ENCODE assay signal across 23 cellular contexts in genomic region chr1:183283286-183283685, GRCh38.
A peak's percentile ranks its signal among the peaks of the same experiment; 100 is the strongest.
DNase-seq lines count a peak whose midpoint lies in the region; ATAC-seq and TF ChIP-seq lines count a peak whose summit lies in the region.
"Had no signal": no experiment of that assay in that cellular context is flagged by ENCODE, and none has a peak within 500 bp of the region (broad histone marks: within the 10 kb centered on the region; RNA-seq: fewer than 3 reads in every experiment).

No MANE protein-coding gene starts in this region.

- H3K4me3 ChIP-seq in heart left ventricle (no peak overlapping the region), epithelial cell of esophagus (ENCODE audit: low read length) (no peak overlapping the region), uterus (no peak overlapping the region), spleen (no peak overlapping the region)
- H3K4me3 ChIP-seq: BLaER1, HAP-1, skin epidermis had no signal

- TF ChIP-seq POLR2A in heart left ventricle (IDR thresholded peaks at IDR 0.05): no peak
- no peak for TF ChIP-seq POLR2A in uterus (IDR thresholded peaks at IDR 0.05)
- no peak for TF ChIP-seq POLR2A in spleen (IDR thresholded peaks at IDR 0.05)

- DNase-seq in heart left ventricle: no peak
- no peak for DNase-seq in Right ventricle myocardium inferior (ENCODE audit: missing footprints)
- DNase-seq in epithelial cell of esophagus (ENCODE audit: low read depth): peak; percentile 72
- DNase-seq in myocyte (ENCODE audit: low read depth): peak; percentile 76
- DNase-seq in uterus: no peak
- DNase-seq in midbrain (lab: John Stamatoyannopoulos, UW): no peak
- DNase-seq in DMS53 (lab: John Stamatoyannopoulos, UW): no peak
- DNase-seq in spleen: no peak
- DNase-seq: ACHN; activated CD4-positive, alpha-beta T cell treated with anti-CD3 and anti-CD28 coated beads for 1 hour; activated CD8-positive, alpha-beta T cell treated with anti-CD3 and anti-CD28 coated beads, Interleukin-2, amount 10 ng/mL, durations not matched to agents 7 days and 5 days; activated effector memory CD4-positive, alpha-beta T cell treated with Interleukin-2 at 50 U/mL for 16 hours; activated naive CD8-positive, alpha-beta T cell treated with anti-CD3 and anti-CD28 coated beads, Interleukin-2, amount 10 ng/mL, durations not matched to agents 7 days and 5 days; activated T-cell treated with anti-CD3 and anti-CD28 coated beads for 4 hours; COR-L47; NCI-H1092; NCI-H2029 treated with DMSO at 0.1 percent for 48 hours; NCI-H446; stimulated activated CD4-positive, alpha-beta T cell treated with anti-CD3 and anti-CD28 coated beads, Interleukin-2, amount 100 ng/mL, for 24 hours had no signal

- peaks cover 0 to under 1% (median 0%) of the 10 kb centered on the region in 12 donors for H3K9me3 ChIP-seq in heart left ventricle
- H3K9me3 ChIP-seq in uterus: no peaks in the 10 kb centered on the region
- H3K9me3 ChIP-seq in spleen: no peaks in the 10 kb centered on the region
- H3K9me3 ChIP-seq: BLaER1, HAP-1 had no signal

- H3K27ac ChIP-seq in heart left ventricle (peak overlapping the region in 11 of 12 donors; percentile 14 to 94 (median 83)), uterus (peak overlapping the region; percentile 77 to 82), spleen (no peak overlapping the region)
- H3K27ac ChIP-seq: BLaER1 had no signal

- no peaks in the 10 kb centered on the region for H3K27me3 ChIP-seq in heart left ventricle
- H3K27me3 ChIP-seq in uterus: no peaks in the 10 kb centered on the region
- H3K27me3 ChIP-seq in spleen (replicated peaks in 1 of 7): peaks cover 0 to 11% (median 0%) of the 10 kb centered on the region in 7 donors
- H3K27me3 ChIP-seq: BLaER1 had no signal

- ATAC-seq in heart left ventricle: no peak
- no peak for ATAC-seq in Right ventricle myocardium inferior
- ATAC-seq: activated CD8-positive, alpha-beta T cell treated with anti-CD3 and anti-CD28 coated beads, Interleukin-2, amount 10 ng/mL, durations not matched to agents 7 days and 5 days; stimulated activated effector memory CD8-positive, alpha-beta T cell treated with anti-CD3 and anti-CD28 coated beads, Interleukin-12 subunit alpha, Interleukin-12 subunit beta, amount 100 ng/mL, for 72 hours had no signal

- TF ChIP-seq CTCF in heart left ventricle (IDR thresholded peaks at IDR 0.05): no peak
- no peak for TF ChIP-seq CTCF in epithelial cell of esophagus (IDR thresholded peaks at IDR 0.05; ENCODE audit: insufficient read depth, low read depth, low read length, missing control alignments)
- no peak for TF ChIP-seq CTCF in uterus (IDR thresholded peaks at IDR 0.05)
- no peak for TF ChIP-seq CTCF in spleen (IDR thresholded peaks at IDR 0.05 in 8 of 11, conservative IDR thresholded peaks at IDR 0.05 in 3 of 11)

- H3K4me1 ChIP-seq in heart left ventricle: peaks cover 0 to 74% (median 60%) of the 10 kb centered on the region in 12 donors
- peaks cover 0 to 4% of the 10 kb centered on the region in 2 donors for H3K4me1 ChIP-seq in uterus
- H3K4me1 ChIP-seq in spleen: peaks cover 0 to 40% (median 3%) of the 10 kb centered on the region in 6 donors

- intact Hi-C loops in heart left ventricle (cut with DNase I): loop anchor here in 9 of 10 donors (2.0 to 10.0 kb wide), 10 partner anchors 22 to 352 kb away; partner anchors contain the start of genes SMG7 (in 7 of the 9), ARPC5 (in 1 of the 9) and NMNAT2 (in 1 of the 9)
- intact Hi-C loops in Right ventricle myocardium inferior (cut with DNase I): loop anchor here (2.0 to 10.0 kb wide), 3 partner anchors 124 to 262 kb away; no protein-coding TSS in a partner anchor
- intact Hi-C loops in uterus (cut with DNase I; ENCODE audit: low total_unique reads): loop anchor here (5.0 kb wide), 1 partner anchor 34 kb away; no protein-coding TSS in a partner anchor
- intact Hi-C loops in spleen (cut with DNase I; ENCODE audit: low total_unique reads): no loop called here

- 58 to 76% (median 62%) methylated on average over 5 of the region's 5 CpGs for WGBS in heart left ventricle, 4 donors
- WGBS in spleen, 5 donors: 70 to 85% (median 80%) methylated on average over 5 of the region's 5 CpGs

- no peaks in the 10 kb centered on the region for H3K36me3 ChIP-seq in heart left ventricle
- no peaks in the 10 kb centered on the region for H3K36me3 ChIP-seq in uterus
- H3K36me3 ChIP-seq in spleen: no peaks in the 10 kb centered on the region
- H3K36me3 ChIP-seq: BLaER1, HAP-1 had no signal

Comparison
In these comparisons a context has a peak if more than half of its experiments do, and no peak if none do; other contexts are left out.
1. DNase-seq: peak in epithelial cell of esophagus (single experiment) and myocyte (single experiment); none in heart left ventricle (0 of 5), Right ventricle myocardium inferior (single experiment), uterus (0 of 2), midbrain (single experiment), DMS53 (single experiment) and spleen (single experiment).
2. H3K27ac ChIP-seq: peak in heart left ventricle (11 of 12) and uterus (2 of 2); none in spleen (0 of 8).